In genomic region chr11:34576331-34576730, GRCh38 we compare ENCODE assay signal across 33 cellular contexts. TPM values are rescaled to one million over a fixed set of nuclear protein-coding genes. Genes with fewer than 3 reads are reported as not detected.
"Had no signal": no experiment of that assay in that cellular context is flagged by ENCODE, and none has a peak within 500 bp of the region (broad histone marks: within the 10 kb centered on the region; RNA-seq: fewer than 3 reads in every experiment).

No MANE protein-coding gene starts in this region.

- H3K4me1 ChIP-seq: body of pancreas, breast epithelium, foreskin keratinocyte, gastrocnemius medialis, heart left ventricle had no signal

- H3K36me3 ChIP-seq: breast epithelium, cardiac muscle cell, gastrocnemius medialis, heart left ventricle had no signal

- H3K9me3 ChIP-seq: body of pancreas, breast epithelium, gastrocnemius medialis, heart left ventricle had no signal

- DNase-seq: activated CD4-positive, alpha-beta memory T cell treated with anti-CD3 and anti-CD28 coated beads for 36 hours; activated CD4-positive, alpha-beta T cell treated with anti-CD3 and anti-CD28 coated beads for 36 hours; activated CD4-positive, alpha-beta T cell treated with anti-CD3 and anti-CD28 coated beads, Interleukin-2, amount 10 ng/mL, durations not matched to agents 24 days and 14 days; activated CD4-positive, CD25-positive, alpha-beta regulatory T cell; activated CD4-positive, CD25-positive, alpha-beta regulatory T cell treated with anti-CD3 and anti-CD28 coated beads, Interleukin-2, amount 50 U/mL, for 72 hours; activated CD8-positive, alpha-beta memory T cell treated with anti-CD3 and anti-CD28 coated beads, Interleukin-2, amount 10 ng/mL, durations not matched to agents 7 days and 5 days; activated CD8-positive, alpha-beta memory T cell treated with anti-CD3 and anti-CD28 coated beads, Interleukin-2, amount 50 U/mL, for 4 hours; activated CD8-positive, alpha-beta T cell treated with anti-CD3 and anti-CD28 coated beads, Interleukin-2, amount 10 ng/mL, durations not matched to agents 7 days and 5 days; activated gamma-delta T cell; activated naive CD4-positive, alpha-beta T cell; activated naive CD4-positive, alpha-beta T cell treated with anti-CD3 and anti-CD28 coated beads, Interleukin-2, amount 10 ng/mL, durations not matched to agents 7 days and 5 days; activated naive CD8-positive, alpha-beta T cell treated with anti-CD3 and anti-CD28 coated beads, Interleukin-2, amount 10 ng/mL, durations not matched to agents 7 days and 5 days; activated T-cell treated with anti-CD3 and anti-CD28 coated beads, Interleukin-2, amount 50 U/mL, for 24 hours; activated T-cell treated with anti-CD3 and anti-CD28 coated beads, Interleukin-2, amount 50 U/mL, for 72 hours; amniotic stem cell; anterior cingulate cortex; body of pancreas; central memory CD4-positive, alpha-beta T cell; dorsolateral prefrontal cortex; effector memory CD4-positive, alpha-beta T cell; endodermal cell; foreskin keratinocyte; gastrocnemius medialis; glutamatergic neuron; heart left ventricle; T-helper 1 cell; T-helper 17 cell had no signal

- H3K27me3 ChIP-seq: body of pancreas, cardiac muscle cell, dorsolateral prefrontal cortex had no signal

- H3K27ac ChIP-seq: body of pancreas, breast epithelium, cardiac muscle cell, coronary artery, dorsolateral prefrontal cortex, foreskin keratinocyte, gastrocnemius medialis, heart left ventricle had no signal

- H3K4me3 ChIP-seq: body of pancreas, breast epithelium, cardiac muscle cell, coronary artery, dorsolateral prefrontal cortex, gastrocnemius medialis, heart left ventricle had no signal

- ATAC-seq: activated CD4-positive, alpha-beta T cell treated with anti-CD3 and anti-CD28 coated beads for 36 hours; activated CD8-positive, alpha-beta memory T cell treated with anti-CD3 and anti-CD28 coated beads, Interleukin-2, amount 10 ng/mL, durations not matched to agents 7 days and 5 days; activated CD8-positive, alpha-beta T cell treated with anti-CD3 and anti-CD28 coated beads, Interleukin-2, amount 10 ng/mL, durations not matched to agents 7 days and 5 days; activated naive CD4-positive, alpha-beta T cell treated with anti-CD3 and anti-CD28 coated beads, Interleukin-2, amount 50 U/mL, for 72 hours; activated T-cell treated with anti-CD3 and anti-CD28 coated beads, Interleukin-2, amount 50 U/mL, for 72 hours; body of pancreas; esophagus mucosa; foreskin keratinocyte; gastrocnemius medialis; heart left ventricle; T-helper 17 cell had no signal

RNA-seq across cellular contexts. Expression of gene EHF, which starts 44.6 kb away (rescaled TPM):
- total RNA-seq: activated CD4-positive, alpha-beta memory T cell treated with anti-CD3 and anti-CD28 coated beads for 36 hours; activated CD4-positive, alpha-beta T cell treated with anti-CD3 and anti-CD28 coated beads, Interleukin-2, amount 10 ng/mL, durations not matched to agents 24 days and 14 days; activated CD8-positive, alpha-beta memory T cell treated with anti-CD3 and anti-CD28 coated beads for 36 hours; activated CD8-positive, alpha-beta T cell treated with anti-CD3 and anti-CD28 coated beads, Interleukin-2, amount 10 ng/mL, durations not matched to agents 7 days and 5 days; activated naive CD4-positive, alpha-beta T cell treated with anti-CD3 and anti-CD28 coated beads, Interleukin-2, amount 50 U/mL, for 72 hours; activated naive CD8-positive, alpha-beta T cell treated with anti-CD3 and anti-CD28 coated beads, Interleukin-2, amount 10 ng/mL, durations not matched to agents 7 days and 5 days; activated T-cell treated with anti-CD3 and anti-CD28 coated beads, Interleukin-2, amount 50 U/mL, for 72 hours; cardiac muscle cell had no signal
- polyA plus RNA-seq: cardiac muscle cell had no signal
